ENCODE assay signal across 8 cellular contexts in the genomic region with DNA sequence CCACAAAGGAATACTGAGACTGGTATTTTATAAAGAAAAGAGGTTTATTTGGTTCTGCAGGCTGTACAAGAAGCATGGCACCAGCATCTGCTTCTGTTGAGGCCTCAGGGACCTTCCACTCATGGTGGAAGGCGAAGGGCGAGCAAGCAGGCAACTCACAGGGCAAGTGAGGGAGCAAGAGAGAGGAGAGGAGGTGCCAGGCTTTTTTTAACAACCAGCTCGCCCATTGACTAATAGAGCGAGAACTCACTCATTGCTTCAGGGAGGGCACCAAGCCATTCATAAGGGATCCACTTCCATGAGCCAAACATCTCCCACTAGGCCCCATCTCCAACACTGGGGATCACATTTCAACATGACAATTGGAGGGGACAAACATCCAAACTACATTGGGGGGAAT. TPM values are rescaled to one million over a fixed set of nuclear protein-coding genes. Genes with fewer than 3 reads are reported as not detected.
DNase-seq lines count a peak whose midpoint lies in the region; ATAC-seq and TF ChIP-seq lines count a peak whose summit lies in the region.

No MANE protein-coding gene starts in this region.

- H3K4me3 ChIP-seq in A673 (ENCODE audit: low read depth, low read length, poor library complexity, severe bottlenecking) (peak overlapping the region; percentile 72), HUES64 (ENCODE audit: low read length) (peak overlapping the region; percentile 95), mucosa of stomach (ENCODE audit: low read length) (no peak overlapping the region), lower leg skin (ENCODE audit: low read depth, poor library complexity, severe bottlenecking) (no peak overlapping the region)

- H3K9ac ChIP-seq in HUES64 (ENCODE audit: low read depth, low read length) (peak overlapping the region; percentile 93; the same call in 1 of the 2 replicates), mucosa of stomach (ENCODE audit: low read length) (peak overlapping the region; percentile 95)

- WGBS in HUES64: 71% methylated on average over 4 of the region's 4 CpGs
- 56 to 67% methylated on average over 4 of the region's 4 CpGs for WGBS in lower leg skin, 2 donors

- TF ChIP-seq CTCF in A673 (conservative IDR thresholded peaks at IDR 0.05; ENCODE audit: low read depth, low read length): no peak
- no peak for TF ChIP-seq CTCF in lower leg skin (IDR thresholded peaks at IDR 0.05)

- POLR2A ChIA-PET in A673 (lab: Charles Lee; ENCODE audit: low non-redundant PET): no interaction called here

- H3K4me1 ChIP-seq in A673 (ENCODE audit: insufficient read depth, low read length, poor library complexity, severe bottlenecking) (peaks cover 17% of the 10 kb centered on the region), HUES64 (ENCODE audit: insufficient read depth, low read length) (peaks cover 4% of the 10 kb centered on the region; the same call in 1 of the 2 replicates), mucosa of stomach (ENCODE audit: control insufficient read depth, insufficient read depth, low read length) (peaks cover 8% of the 10 kb centered on the region)

- H3K36me3 Mint-ChIP-seq in central memory CD8-positive, alpha-beta T cell (ENCODE audit: insufficient read depth): peaks cover 38% of the 10 kb centered on the region

- H3K27me3 ChIP-seq in A673 (replicated peaks; ENCODE audit: insufficient read depth, low read depth, low read length, poor library complexity) (no peaks in the 10 kb centered on the region), HUES64 (ENCODE audit: insufficient read depth, low read length) (peaks cover 9% of the 10 kb centered on the region; the same call in 1 of the 2 replicates), mucosa of stomach (ENCODE audit: control insufficient read depth, insufficient read depth, low read length) (no peaks in the 10 kb centered on the region)

- H3K27me3 Mint-ChIP-seq in central memory CD8-positive, alpha-beta T cell: no peaks in the 10 kb centered on the region

- H3K27ac ChIP-seq in A673 (ENCODE audit: low read depth, low read length, poor library complexity, severe bottlenecking) (peak overlapping the region; percentile 96), HUES64 (ENCODE audit: low read depth, low read length) (no peak overlapping the region)

- intact Hi-C loops in A673 (cut with micrococcal nuclease; ENCODE audit: unreplicated experiment): loop anchor here (10.0 kb wide), 1 partner anchor 327 kb away; no protein-coding TSS in a partner anchor
- intact Hi-C loops in lower leg skin (cut with DNase I; ENCODE audit: low total_unique reads): no loop called here

- TF ChIP-seq POLR2A in lower leg skin (IDR thresholded peaks at IDR 0.05): no peak

- no TSS peak for BruUV-seq in A673 (replicated peaks; lab: Mats Ljungman, UMichigan)

- no peaks in the 10 kb centered on the region for H3K9me3 ChIP-seq in A673 (ENCODE audit: low read depth, low read length, poor library complexity, severe bottlenecking)
- H3K9me3 ChIP-seq in HUES64 (ENCODE audit: insufficient read depth, low read depth, low read length): no peaks in the 10 kb centered on the region
- no peaks in the 10 kb centered on the region for H3K9me3 ChIP-seq in mucosa of stomach (ENCODE audit: control insufficient read depth, low read length)

- peak overlapping the region; percentile 93 for H3K4me3 Mint-ChIP-seq in central memory CD8-positive, alpha-beta T cell

- DNase-seq in A673 (ENCODE audit: low spot score) (no peak), SHP77 (lab: John Stamatoyannopoulos, UW) (no peak), NCI-H2029 treated with DMSO at 0.1 percent for 48 hours (lab: John Stamatoyannopoulos, UW) (no peak), lower leg skin (ENCODE audit: low spot score in 2 of 2) (no peak), NCI-H774 (lab: John Stamatoyannopoulos, UW) (no peak)
- no peak for DNase-seq in central memory CD8-positive, alpha-beta T cell (ENCODE audit: low spot score in 2 of 2)

- CTCF ChIA-PET in A673 (lab: Charles Lee): no interaction called here

- no peaks in the 10 kb centered on the region for H3K9me3 Mint-ChIP-seq in central memory CD8-positive, alpha-beta T cell

- H3K36me3 ChIP-seq in A673 (ENCODE audit: insufficient read depth, low read length, poor library complexity, severe bottlenecking) (peaks cover 32% of the 10 kb centered on the region), HUES64 (ENCODE audit: insufficient read depth, low read length) (peaks cover 33% of the 10 kb centered on the region), mucosa of stomach (ENCODE audit: control insufficient read depth, insufficient read depth, low read length) (no peaks in the 10 kb centered on the region)

- ATAC-seq in central memory CD8-positive, alpha-beta T cell (replicated peaks; ENCODE audit: extremely low read depth, poor library complexity, severe bottlenecking): no peak

- H3K4me1 Mint-ChIP-seq in central memory CD8-positive, alpha-beta T cell: peaks cover 19% of the 10 kb centered on the region

- peak overlapping the region; percentile 96 for H3K27ac Mint-ChIP-seq in central memory CD8-positive, alpha-beta T cell (ENCODE audit: low read depth)

RNA-seq across cellular contexts. Expression of a gene that starts 1.2 kb away (rescaled TPM):
- 83.8 and 96.8 TPM in 2 replicates for total RNA-seq in A673 (2021)
- 25.3 TPM for polyA plus RNA-seq in HUES64 (2013, experiment 1 of 2)
- 28.7 TPM for polyA plus RNA-seq in HUES64 (2013, experiment 2 of 2)
- total RNA-seq in lower leg skin: 10 to 100 TPM; 17.0 to 37.2 (median 22.4) TPM

RNA-seq across cellular contexts. Expression of a gene that starts 33.2 kb away (rescaled TPM):
- total RNA-seq in A673 (2021) (not detected in 2 replicates), lower leg skin (not detected)
- not detected for polyA plus RNA-seq in HUES64 (2013, experiment 1 of 2)
- polyA plus RNA-seq in HUES64 (2013, experiment 2 of 2): not detected

RNA-seq across cellular contexts. Expression of a gene that starts 52.2 kb away (rescaled TPM):
- total RNA-seq in A673 (2021): 2.5 and 2.6 TPM in 2 replicates
- polyA plus RNA-seq in HUES64 (2013, experiment 1 of 2): 0.70 TPM
- polyA plus RNA-seq in HUES64 (2013, experiment 2 of 2): not detected
- total RNA-seq in lower leg skin: 1 to 10 TPM in 3 of 4 donors, under 1 TPM in 1; 0.98 to 5.7 (median 3.7) TPM

Comparison
In these comparisons a context has a peak if more than half of its experiments do, and no peak if none do; other contexts are left out.
1. H3K4me3 ChIP-seq: peak in A673 (single experiment) and HUES64 (single experiment); none in mucosa of stomach (single experiment) and lower leg skin (single experiment).